Comparison of ENCODE assay signal across 2 cellular contexts in genomic region chr12:39467432-39467870, GRCh38.
TF ChIP-seq lines count a peak whose summit lies in the region.

No MANE protein-coding gene starts in this region.

TF ChIP-seq in HepG2, 621 proteins besides CTCF, POLR2A, EP300 and RAD21:
- TF ChIP-seq CC2D1A (CRISPR knock-in tag; IDR thresholded peaks at IDR 0.05) (no peak), ZNF431 (CRISPR knock-in tag; IDR thresholded peaks at IDR 0.05; ENCODE audit: borderline replicate concordance, low read depth) (no peak)

TF ChIP-seq in GM23338, 12 proteins besides CTCF, POLR2A, EP300 and RAD21:
- TF ChIP-seq STAT1 (IDR thresholded peaks at IDR 0.05; ENCODE audit: unreplicated experiment) (no peak), POLR2AphosphoS5 (IDR thresholded peaks at IDR 0.05; ENCODE audit: low read depth) (no peak), JUNB (IDR thresholded peaks at IDR 0.05; ENCODE audit: unreplicated experiment) (no peak), EZH2 (IDR thresholded peaks at IDR 0.05; ENCODE audit: low read depth, unreplicated experiment) (no peak), CREB1 (CRISPR knock-in tag; IDR thresholded peaks at IDR 0.05; ENCODE audit: low read depth) (no peak), ZNF114 (CRISPR knock-in tag; IDR thresholded peaks at IDR 0.05) (no peak), EZH2phosphoT487 (IDR thresholded peaks at IDR 0.05; ENCODE audit: unreplicated experiment) (no peak), ZNF462 (CRISPR knock-in tag; IDR thresholded peaks at IDR 0.05) (no peak), REST (IDR thresholded peaks at IDR 0.05; ENCODE audit: unreplicated experiment) (no peak), NANOG (IDR thresholded peaks at IDR 0.05; ENCODE audit: borderline replicate concordance) (no peak), ZNF331 (CRISPR knock-in tag; IDR thresholded peaks at IDR 0.05; ENCODE audit: low read depth) (no peak)
- TF ChIP-seq, protein P1, sequence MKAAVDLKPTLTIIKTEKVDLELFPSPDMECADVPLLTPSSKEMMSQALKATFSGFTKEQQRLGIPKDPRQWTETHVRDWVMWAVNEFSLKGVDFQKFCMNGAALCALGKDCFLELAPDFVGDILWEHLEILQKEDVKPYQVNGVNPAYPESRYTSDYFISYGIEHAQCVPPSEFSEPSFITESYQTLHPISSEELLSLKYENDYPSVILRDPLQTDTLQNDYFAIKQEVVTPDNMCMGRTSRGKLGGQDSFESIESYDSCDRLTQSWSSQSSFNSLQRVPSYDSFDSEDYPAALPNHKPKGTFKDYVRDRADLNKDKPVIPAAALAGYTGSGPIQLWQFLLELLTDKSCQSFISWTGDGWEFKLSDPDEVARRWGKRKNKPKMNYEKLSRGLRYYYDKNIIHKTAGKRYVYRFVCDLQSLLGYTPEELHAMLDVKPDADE (IDR thresholded peaks at IDR 0.05) = no peak
